Comparison of ENCODE assay signal across 31 cellular contexts in genomic region chr11:21634491-21634890, GRCh38.
"Had no signal": no experiment of that assay in that cellular context is flagged by ENCODE, and none has a peak within 500 bp of the region (broad histone marks: within the 10 kb centered on the region; RNA-seq: fewer than 3 reads in every experiment).

No MANE protein-coding gene starts in this region.

- H3K9me3 ChIP-seq: left lung, lower lobe of right lung, pancreas, prostate gland, testis, thyroid gland, upper lobe of right lung had no signal

- DNase-seq: immature natural killer cell; kidney; left colon; left lung; lower lobe of right lung; mammary epithelial cell; mesenchymal stem cell; naive thymus-derived CD8-positive, alpha-beta T cell; nucleus accumbens; pancreas; posterior cingulate gyrus; retina; right cardiac atrium; stimulated activated CD4-positive, alpha-beta T cell treated with anti-CD3 and anti-CD28 coated beads, Interleukin-12 subunit alpha, Interleukin-12 subunit beta, amount 100 ng/mL, for 4 hours; stimulated activated CD4-positive, alpha-beta T cell treated with anti-CD3 and anti-CD28 coated beads, Interleukin-15, amount 100 ng/mL, for 24 hours; stimulated activated CD4-positive, alpha-beta T cell treated with anti-CD3 and anti-CD28 coated beads, Interleukin-2, amount 100 ng/mL, for 24 hours; stimulated activated CD4-positive, alpha-beta T cell treated with anti-CD3 and anti-CD28 coated beads, Interleukin-4, amount 100 ng/mL, for 1 hour; stimulated activated naive B cell treated with anti-CD40 and anti-IgM and Interleukin-4, amounts not matched to agents 10 μg/mL and 1 μg/mL and 100 μg/mL, for 72 hours; stimulated activated naive CD8-positive, alpha-beta T cell treated with anti-CD3 and anti-CD28 coated beads, Interleukin-15, Interleukin-2, amounts not matched to agents 100 U/mL and 50 U/mL, for 24 hours; stomach; testis; thyroid gland; trophoblast cell; upper lobe of right lung had no signal

- H3K27me3 Mint-ChIP-seq: naive thymus-derived CD8-positive, alpha-beta T cell; stimulated activated naive B cell treated with anti-CD40 and anti-IgM and Interleukin-4, amounts not matched to agents 10 μg/mL and 1 μg/mL and 100 μg/mL, for 72 hours had no signal

- H3K36me3 Mint-ChIP-seq: immature natural killer cell; naive thymus-derived CD8-positive, alpha-beta T cell; stimulated activated naive B cell treated with anti-CD40 and anti-IgM and Interleukin-4, amounts not matched to agents 10 μg/mL and 1 μg/mL and 100 μg/mL, for 72 hours had no signal

- H3K4me3 Mint-ChIP-seq: immature natural killer cell; naive thymus-derived CD8-positive, alpha-beta T cell; nephron; neural crest cell; stimulated activated naive B cell treated with anti-CD40 and anti-IgM and Interleukin-4, amounts not matched to agents 10 μg/mL and 1 μg/mL and 100 μg/mL, for 72 hours had no signal

- H3K4me1 ChIP-seq: lower lobe of right lung, pancreas, prostate gland, stomach, testis, upper lobe of right lung had no signal

- H3K4me1 Mint-ChIP-seq: immature natural killer cell; naive thymus-derived CD8-positive, alpha-beta T cell; neural crest cell; stimulated activated naive B cell treated with anti-CD40 and anti-IgM and Interleukin-4, amounts not matched to agents 10 μg/mL and 1 μg/mL and 100 μg/mL, for 72 hours had no signal

- H3K27me3 ChIP-seq: left lung, pancreas, stomach, testis, thyroid gland, upper lobe of right lung had no signal

- H3K4me3 ChIP-seq: left lung, lower lobe of right lung, pancreas, prostate gland, skin epidermis, stomach, testis, thyroid gland, upper lobe of right lung had no signal

- ATAC-seq: left colon; left lung; lower lobe of right lung; naive thymus-derived CD8-positive, alpha-beta T cell; pancreas; right cardiac atrium; sciatic nerve; stimulated activated naive B cell treated with anti-CD40 and anti-IgM and Interleukin-4, amounts not matched to agents 10 μg/mL and 1 μg/mL and 100 μg/mL, for 72 hours; stimulated activated naive CD8-positive, alpha-beta T cell treated with anti-CD3 and anti-CD28 coated beads, Interleukin-15, Interleukin-2, amounts not matched to agents 100 U/mL and 50 U/mL, for 24 hours; upper lobe of right lung had no signal

- H3K36me3 ChIP-seq: left lung, lower lobe of right lung, pancreas, prostate gland, stomach, thyroid gland, upper lobe of right lung had no signal

- H3K27ac Mint-ChIP-seq: immature natural killer cell; naive thymus-derived CD8-positive, alpha-beta T cell; nephron; stimulated activated naive B cell treated with anti-CD40 and anti-IgM and Interleukin-4, amounts not matched to agents 10 μg/mL and 1 μg/mL and 100 μg/mL, for 72 hours had no signal

- H3K27ac ChIP-seq: left lung, lower lobe of right lung, pancreas, prostate gland, skin epidermis, stomach, testis, thyroid gland, upper lobe of right lung had no signal

- H3K9me3 Mint-ChIP-seq: nephron; neural crest cell; stimulated activated naive B cell treated with anti-CD40 and anti-IgM and Interleukin-4, amounts not matched to agents 10 μg/mL and 1 μg/mL and 100 μg/mL, for 72 hours had no signal

- FAIRE-seq: islet of Langerhans, kidney, pancreas, urothelium cell line had no signal
